19 cellular contexts compared by ENCODE assay signal in genomic region chr14:75361751-75362433, GRCh38.
DNase-seq lines count a peak whose midpoint lies in the region; ATAC-seq, FAIRE-seq and TF ChIP-seq lines count a peak whose summit lies in the region.
"Had no signal": no experiment of that assay in that cellular context is flagged by ENCODE, and none has a peak within 500 bp of the region (broad histone marks: within the 10 kb centered on the region; RNA-seq: fewer than 3 reads in every experiment).

No MANE protein-coding gene starts in this region.

- POLR2A ChIA-PET in RWPE1 (lab: Yijun Ruan, JAX; ENCODE audit: low non-redundant PET): no interaction called here

- H3K9ac ChIP-seq in BLaER1 treated with 17β-estradiol and CSF1 and Interleukin-3, amounts not matched to agents 10 nM and 100 nM: peak overlapping the region in 1 of 11 experiments; percentile 1; a peak in 1 of 22 replicates
- peak overlapping the region; percentile 15 for H3K9ac ChIP-seq in skeletal muscle satellite cell (ENCODE audit: low read depth, low read length)

- CTCF ChIA-PET in RWPE1 (lab: Yijun Ruan, JAX): no interaction called here

- H3K27ac ChIP-seq in BLaER1 treated with 17β-estradiol and CSF1 and Interleukin-3, amounts not matched to agents 10 nM and 100 nM: no peak overlapping the region
- peak overlapping the region; percentile 68 to 74 for H3K27ac ChIP-seq in ascending aorta
- no peak overlapping the region for H3K27ac ChIP-seq in right cardiac atrium (ENCODE audit: low read length)
- H3K27ac ChIP-seq in RWPE1: no peak overlapping the region

- no peaks in the 10 kb centered on the region for H3K9me3 ChIP-seq in BLaER1 treated with 17β-estradiol and CSF1 and Interleukin-3, amounts not matched to agents 10 nM and 100 nM (replicated peaks in 1 of 11)
- no peaks in the 10 kb centered on the region for H3K9me3 ChIP-seq in ascending aorta
- H3K9me3 ChIP-seq in right cardiac atrium (ENCODE audit: control insufficient read depth, low read length): no peaks in the 10 kb centered on the region
- no peaks in the 10 kb centered on the region for H3K9me3 ChIP-seq in skeletal muscle satellite cell (replicated peaks; ENCODE audit: low read length)

- no peaks in the 10 kb centered on the region for H3K27me3 ChIP-seq in BLaER1 treated with 17β-estradiol and CSF1 and Interleukin-3, amounts not matched to agents 10 nM and 100 nM
- no peaks in the 10 kb centered on the region for H3K27me3 ChIP-seq in ascending aorta
- H3K27me3 ChIP-seq in right cardiac atrium (ENCODE audit: control insufficient read depth, insufficient read depth): no peaks in the 10 kb centered on the region
- H3K27me3 ChIP-seq in skeletal muscle satellite cell (ENCODE audit: control insufficient read depth, insufficient read depth, low read length): peaks cover 50% of the 10 kb centered on the region

- TF ChIP-seq CTCF in ascending aorta (IDR thresholded peaks at IDR 0.05) (no peak), RWPE1 (conservative IDR thresholded peaks at IDR 0.05; ENCODE audit: low read depth) (no peak)

- H3K4me2 ChIP-seq in BLaER1 treated with 17β-estradiol and CSF1 and Interleukin-3, amounts not matched to agents 10 nM and 100 nM: peak overlapping the region; percentile 34 to 87 (median 69)
- H3K4me2 ChIP-seq in skeletal muscle satellite cell (ENCODE audit: low read length): peak overlapping the region; percentile 44

- ATAC-seq in right cardiac atrium (peak; percentile 24 to 35), GM21576 (IDR thresholded peaks at IDR 0.05; ENCODE audit: unreplicated experiment) (no peak)
- ATAC-seq: T-helper 17 cell had no signal

- H3K36me3 ChIP-seq in BLaER1 treated with 17β-estradiol and CSF1 and Interleukin-3, amounts not matched to agents 10 nM and 100 nM: no peaks in the 10 kb centered on the region
- H3K36me3 ChIP-seq in ascending aorta: no peaks in the 10 kb centered on the region
- H3K36me3 ChIP-seq in skeletal muscle satellite cell (ENCODE audit: insufficient read depth, low read length): no peaks in the 10 kb centered on the region

- 42% methylated on average over 7 of the region's 7 CpGs for WGBS in right cardiac atrium

- no peaks in the 10 kb centered on the region for H4K20me1 ChIP-seq in BLaER1 treated with 17β-estradiol and CSF1 and Interleukin-3, amounts not matched to agents 10 nM and 100 nM

- FAIRE-seq in frontal cortex (lab: Jason Lieb, UNC): no peak
- FAIRE-seq: astrocyte, keratinocyte had no signal

- H3K4me1 ChIP-seq in BLaER1 treated with 17β-estradiol and CSF1 and Interleukin-3, amounts not matched to agents 10 nM and 100 nM: peaks cover 8 to 14% (median 13%) of the 10 kb centered on the region in 10 experiments
- H3K4me1 ChIP-seq in ascending aorta: peaks cover 3 to 24% of the 10 kb centered on the region in 2 donors
- H3K4me1 ChIP-seq in right cardiac atrium (ENCODE audit: control insufficient read depth, insufficient read depth, low read length): peaks cover 5% of the 10 kb centered on the region
- peaks cover 8% of the 10 kb centered on the region for H3K4me1 ChIP-seq in skeletal muscle satellite cell (ENCODE audit: control insufficient read depth, insufficient read depth, low read length)

- intact Hi-C loops in ascending aorta (cut with DNase I): loop anchor here (2.0 to 10.0 kb wide), 3 partner anchors 39 to 63 kb away; partner anchors contain the start of gene JDP2
- intact Hi-C loops in right cardiac atrium (cut with DNase I): no loop called here

- DNase-seq in ascending aorta (ENCODE audit: low spot score in 2 of 2) (peak in 1 of 2 donors; percentile 73), right cardiac atrium (peak; percentile 42 to 76 (median 74)), frontal cortex (ENCODE audit: low spot score in 2 of 2) (no peak), RWPE1 (ENCODE audit: low spot score) (no peak)
- no peak for DNase-seq in activated CD8-positive, alpha-beta memory T cell treated with anti-CD3 and anti-CD28 coated beads for 24 hours
- DNase-seq: activated naive CD4-positive, alpha-beta T cell; DMS79; endodermal cell; KG1; NCI-H1092 treated with DMSO at 0.1 percent for 48 hours; NCI-H2107; NCI-H524 treated with DMSO at 0.1 percent for 48 hours; SHP77 treated with DMSO at 0.1 percent for 48 hours; T-helper 17 cell had no signal

- no peak overlapping the region for H3K4me3 ChIP-seq in BLaER1 treated with 17β-estradiol and CSF1 and Interleukin-3, amounts not matched to agents 10 nM and 100 nM
- H3K4me3 ChIP-seq in ascending aorta (peak overlapping the region in 1 of 2 donors; percentile 35), right cardiac atrium (ENCODE audit: low read length) (no peak overlapping the region), skeletal muscle satellite cell (ENCODE audit: low read length) (peak overlapping the region; percentile 43)

Comparison
In these comparisons a context has a peak if more than half of its experiments do, and no peak if none do; other contexts are left out.
1. H3K27ac ChIP-seq: peak in ascending aorta (2 of 2); none in BLaER1 treated with 17β-estradiol and CSF1 and Interleukin-3, amounts not matched to agents 10 nM and 100 nM (0 of 11), right cardiac atrium (single experiment) and RWPE1 (single experiment).
2. DNase-seq: peak in right cardiac atrium (3 of 3); none in frontal cortex (0 of 2), activated CD8-positive, alpha-beta memory T cell treated with anti-CD3 and anti-CD28 coated beads for 24 hours (single experiment) and RWPE1 (single experiment).